ENCODE assay signal across 5 cellular contexts in the genomic region with DNA sequence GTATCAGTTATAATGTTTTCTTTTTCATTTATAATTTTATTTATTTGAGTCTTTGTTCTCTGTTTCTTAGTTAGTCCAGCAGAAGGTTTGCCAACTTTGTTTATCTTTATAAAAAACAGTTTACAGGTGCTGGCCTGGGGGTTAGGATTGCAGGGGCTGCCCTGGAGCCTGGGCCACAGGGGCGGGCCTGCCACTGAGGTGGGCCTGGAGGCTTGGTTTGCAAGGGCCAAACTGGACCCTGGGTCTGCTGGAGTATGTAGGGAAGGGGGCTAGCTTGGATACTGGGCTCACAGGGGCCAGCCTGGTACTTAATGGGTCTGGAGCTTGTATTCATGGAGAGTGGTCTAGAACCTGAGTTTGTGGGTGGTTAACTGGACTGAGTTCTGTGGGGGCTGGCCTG.
"Had no signal": no experiment of that assay in that cellular context is flagged by ENCODE, and none has a peak within 500 bp of the region (broad histone marks: within the 10 kb centered on the region; RNA-seq: fewer than 3 reads in every experiment).

No MANE protein-coding gene starts in this region.

- DNase-seq: IMR-90, KBM-7 had no signal

- ATAC-seq: HepG2, K562 had no signal

- H3K27ac ChIP-seq: HL-60 had no signal

- H3K4me3 ChIP-seq: K562 had no signal
